20 cellular contexts compared by ENCODE assay signal in the genomic region with DNA sequence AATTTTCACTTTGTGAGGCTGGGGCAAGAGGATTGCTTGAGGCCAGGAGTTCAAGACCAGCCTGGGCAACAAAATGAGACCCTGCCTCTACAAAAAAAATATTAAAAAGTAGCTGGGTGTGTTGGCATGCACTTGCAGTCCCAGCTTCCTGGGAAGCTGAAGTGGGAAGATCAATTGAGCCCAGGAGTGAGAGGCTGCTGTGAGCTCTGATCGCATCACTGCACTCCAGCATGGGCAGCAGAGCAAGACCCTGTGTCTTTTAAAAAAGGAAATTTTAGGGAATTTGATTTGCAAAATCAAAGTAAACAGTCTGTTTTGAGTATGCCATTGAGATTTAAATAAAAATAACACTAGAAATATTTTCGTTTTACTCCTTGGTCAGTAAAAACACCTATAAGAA. TPM values are rescaled to one million over a fixed set of nuclear protein-coding genes. Genes with fewer than 3 reads are reported as not detected.
A peak's percentile ranks its signal among the peaks of the same experiment; 100 is the strongest.
DNase-seq lines count a peak whose midpoint lies in the region; TF ChIP-seq lines count a peak whose summit lies in the region.
"Had no signal": no experiment of that assay in that cellular context is flagged by ENCODE, and none has a peak within 500 bp of the region (broad histone marks: within the 10 kb centered on the region; RNA-seq: fewer than 3 reads in every experiment).

No MANE protein-coding gene starts in this region.

- H3K4me1 ChIP-seq in prostate gland (replicated peaks) (no peaks in the 10 kb centered on the region), A673 (ENCODE audit: insufficient read depth, low read length, poor library complexity, severe bottlenecking) (no peaks in the 10 kb centered on the region)
- H3K4me1 ChIP-seq: HAP-1 had no signal

- H3K27me3 Mint-ChIP-seq in activated naive CD4-positive, alpha-beta T cell treated with anti-CD3 and anti-CD28 coated beads, Interleukin-2, amount 10 ng/mL, durations not matched to agents 7 days and 5 days: no peaks in the 10 kb centered on the region
- H3K27me3 Mint-ChIP-seq: B cell; CD4-positive, alpha-beta T cell; CD8-positive, alpha-beta memory T cell had no signal

- WGBS in prostate gland: 94% methylated on average over 2 of the region's 2 CpGs

- POLR2A ChIA-PET in A673 (lab: Charles Lee; ENCODE audit: low non-redundant PET): no interaction called here

- TF ChIP-seq CTCF in 22Rv1 (IDR thresholded peaks at IDR 0.05): no peak
- TF ChIP-seq CTCF in prostate gland (IDR thresholded peaks at IDR 0.05): no peak
- TF ChIP-seq CTCF in A673 (conservative IDR thresholded peaks at IDR 0.05; ENCODE audit: low read depth, low read length): no peak

- peaks cover 98% of the 10 kb centered on the region for H3K36me3 ChIP-seq in SK-N-MC (ENCODE audit: insufficient read depth, low read length)
- H3K36me3 ChIP-seq in prostate gland: peaks cover 0 to 13% of the 10 kb centered on the region in 2 donors
- peaks cover 87% of the 10 kb centered on the region for H3K36me3 ChIP-seq in A673 (ENCODE audit: insufficient read depth, low read length, poor library complexity, severe bottlenecking)

- no peak overlapping the region for H3K27ac Mint-ChIP-seq in activated naive CD4-positive, alpha-beta T cell treated with anti-CD3 and anti-CD28 coated beads, Interleukin-2, amount 10 ng/mL, durations not matched to agents 7 days and 5 days
- H3K27ac Mint-ChIP-seq: B cell; CD4-positive, alpha-beta T cell; HFFc6 had no signal

- no peak for TF ChIP-seq POLR2A in prostate gland (IDR thresholded peaks at IDR 0.05)

- CTCF ChIA-PET in activated naive CD4-positive, alpha-beta T cell treated with anti-CD3 and anti-CD28 coated beads, Interleukin-2, amount 10 ng/mL, durations not matched to agents 7 days and 5 days (lab: Charles Lee): no interaction called here
- CTCF ChIA-PET in A673 (lab: Charles Lee): no interaction called here

- no peaks in the 10 kb centered on the region for H3K9me3 Mint-ChIP-seq in activated naive CD4-positive, alpha-beta T cell treated with anti-CD3 and anti-CD28 coated beads, Interleukin-2, amount 10 ng/mL, durations not matched to agents 7 days and 5 days
- H3K9me3 Mint-ChIP-seq: CD4-positive, alpha-beta T cell; CD8-positive, alpha-beta memory T cell; HFFc6 had no signal

- no peak for DNase-seq in SK-N-MC (ENCODE audit: low read depth, low spot score)
- no peak for DNase-seq in prostate gland (ENCODE audit: low spot score)
- DNase-seq in activated naive CD4-positive, alpha-beta T cell treated with anti-CD3 and anti-CD28 coated beads, Interleukin-2, amount 10 ng/mL, durations not matched to agents 7 days and 5 days: no peak
- DNase-seq in A673 (ENCODE audit: low spot score): no peak
- no peak for DNase-seq in DMS79 (lab: John Stamatoyannopoulos, UW)
- DNase-seq: CD4-positive, alpha-beta T cell; CD8-positive, alpha-beta memory T cell; DMS 273 treated with DMSO at 0.1 percent for 48 hours; DMS79 treated with DMSO at 0.1 percent for 48 hours; GF-D8; GOT3; HFFc6 had no signal

- H3K4me1 Mint-ChIP-seq in activated naive CD4-positive, alpha-beta T cell treated with anti-CD3 and anti-CD28 coated beads, Interleukin-2, amount 10 ng/mL, durations not matched to agents 7 days and 5 days: peaks cover 4% of the 10 kb centered on the region

- H3K9ac ChIP-seq in SK-N-MC (ENCODE audit: insufficient read length): no peak overlapping the region
- H3K9ac ChIP-seq: BLaER1 treated with 17β-estradiol and CSF1 and Interleukin-3, amounts not matched to agents 10 nM and 100 nM had no signal

- no peak overlapping the region for H3K4me3 Mint-ChIP-seq in activated naive CD4-positive, alpha-beta T cell treated with anti-CD3 and anti-CD28 coated beads, Interleukin-2, amount 10 ng/mL, durations not matched to agents 7 days and 5 days
- H3K4me3 Mint-ChIP-seq: B cell; CD14-positive monocyte; CD4-positive, alpha-beta T cell; CD8-positive, alpha-beta memory T cell; HFFc6 had no signal

- no peaks in the 10 kb centered on the region for H3K9me3 ChIP-seq in SK-N-MC (ENCODE audit: low read depth, low read length)
- no peaks in the 10 kb centered on the region for H3K9me3 ChIP-seq in prostate gland
- H3K9me3 ChIP-seq in A673 (ENCODE audit: low read depth, low read length, poor library complexity, severe bottlenecking): no peaks in the 10 kb centered on the region
- H3K9me3 ChIP-seq: BLaER1 treated with 17β-estradiol and CSF1 and Interleukin-3, amounts not matched to agents 10 nM and 100 nM; HAP-1 had no signal

- no TSS peak for BruUV-seq in A673 (replicated peaks; lab: Mats Ljungman, UMichigan)

- H3K4me3 ChIP-seq in SK-N-MC (no peak overlapping the region), prostate gland (no peak overlapping the region), A673 (ENCODE audit: low read depth, low read length, poor library complexity, severe bottlenecking) (no peak overlapping the region)
- H3K4me3 ChIP-seq: BLaER1 treated with 17β-estradiol and CSF1 and Interleukin-3, amounts not matched to agents 10 nM and 100 nM; HAP-1 had no signal

- peak overlapping the region; percentile 0; the same call in 1 of the 2 replicates for H3K27ac ChIP-seq in 22Rv1
- H3K27ac ChIP-seq in SK-N-MC: 0 out of 2 replicates have a peak overlapping the region, but pooled peaks have one; percentile 29
- peak overlapping the region; percentile 34 to 74 for H3K27ac ChIP-seq in prostate gland
- no peak overlapping the region for H3K27ac ChIP-seq in A673 (ENCODE audit: low read depth, low read length, poor library complexity, severe bottlenecking)
- H3K27ac ChIP-seq: BLaER1 treated with 17β-estradiol and CSF1 and Interleukin-3, amounts not matched to agents 10 nM and 100 nM had no signal

- peaks cover 75% of the 10 kb centered on the region for H3K36me3 Mint-ChIP-seq in activated naive CD4-positive, alpha-beta T cell treated with anti-CD3 and anti-CD28 coated beads, Interleukin-2, amount 10 ng/mL, durations not matched to agents 7 days and 5 days

- H3K27me3 ChIP-seq in prostate gland (replicated peaks; ENCODE audit: insufficient read depth) (no peaks in the 10 kb centered on the region), A673 (replicated peaks; ENCODE audit: insufficient read depth, low read depth, low read length, poor library complexity) (no peaks in the 10 kb centered on the region)
- H3K27me3 ChIP-seq: BLaER1 treated with 17β-estradiol and CSF1 and Interleukin-3, amounts not matched to agents 10 nM and 100 nM had no signal

- intact Hi-C loops in prostate gland (cut with DNase I): no loop called here
- intact Hi-C loops in A673 (cut with micrococcal nuclease; ENCODE audit: unreplicated experiment): no loop called here

RNA-seq across cellular contexts. Expression of a gene that starts 27.4 kb away (rescaled TPM):
- total RNA-seq in prostate gland (10 to 100 TPM; 58.3 to 67.7 TPM), A673 (2021) (38.2 and 43.2 TPM in 2 replicates)

RNA-seq across cellular contexts. Expression of a gene that starts 28.7 kb away (rescaled TPM):
- total RNA-seq in prostate gland (under 1 TPM in 1 of 2 donors, not detected in 1; 0.45 TPM), A673 (2021) (1.3 and 2.4 TPM in 2 replicates)
- total RNA-seq: A172; CD8-positive, alpha-beta memory T cell; Daoy; G401; HFFc6 had no signal
